In the genomic region with DNA sequence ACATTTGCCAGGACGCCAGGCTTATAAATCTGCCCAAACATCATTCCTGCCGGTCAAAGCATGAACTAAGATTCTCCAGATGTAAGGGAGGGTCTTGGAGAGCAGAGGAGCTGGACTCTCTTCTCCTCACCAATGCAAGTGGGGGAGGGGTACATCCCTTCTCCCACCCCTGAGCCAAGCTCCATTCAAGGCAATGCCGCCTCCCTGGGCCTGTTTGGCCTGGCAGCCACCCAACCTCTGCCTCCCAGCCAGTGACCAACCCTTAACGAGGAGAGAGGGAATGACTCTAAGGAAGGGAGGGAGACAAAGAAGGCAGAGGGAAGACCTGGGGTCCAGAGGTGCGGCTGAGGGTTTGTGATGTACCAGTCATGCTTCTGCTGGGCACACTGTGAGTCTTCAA, we compare ENCODE assay signal across 1 cellular context.
A peak's percentile ranks its signal among the peaks of the same experiment; 100 is the strongest.
TF ChIP-seq lines count a peak whose summit lies in the region.

No MANE protein-coding gene starts in this region.

TF ChIP-seq in HepG2, 621 proteins besides CTCF, POLR2A, EP300 and RAD21:
- 0 out of 2 replicates have a peak, but pooled peaks have one; percentile 31 for TF ChIP-seq EZH2 (conservative IDR thresholded peaks at IDR 0.05; ENCODE audit: low read depth, low read length)
- TF ChIP-seq PITX1 (CRISPR knock-in tag; IDR thresholded peaks at IDR 0.05), result no peak
- no peak for TF ChIP-seq ZNF891 (CRISPR knock-in tag; IDR thresholded peaks at IDR 0.05)
- TF ChIP-seq MED8 (CRISPR knock-in tag; IDR thresholded peaks at IDR 0.05; ENCODE audit: insufficient replicate concordance), result no peak
